23 cellular contexts compared by ENCODE assay signal in the genomic region with DNA sequence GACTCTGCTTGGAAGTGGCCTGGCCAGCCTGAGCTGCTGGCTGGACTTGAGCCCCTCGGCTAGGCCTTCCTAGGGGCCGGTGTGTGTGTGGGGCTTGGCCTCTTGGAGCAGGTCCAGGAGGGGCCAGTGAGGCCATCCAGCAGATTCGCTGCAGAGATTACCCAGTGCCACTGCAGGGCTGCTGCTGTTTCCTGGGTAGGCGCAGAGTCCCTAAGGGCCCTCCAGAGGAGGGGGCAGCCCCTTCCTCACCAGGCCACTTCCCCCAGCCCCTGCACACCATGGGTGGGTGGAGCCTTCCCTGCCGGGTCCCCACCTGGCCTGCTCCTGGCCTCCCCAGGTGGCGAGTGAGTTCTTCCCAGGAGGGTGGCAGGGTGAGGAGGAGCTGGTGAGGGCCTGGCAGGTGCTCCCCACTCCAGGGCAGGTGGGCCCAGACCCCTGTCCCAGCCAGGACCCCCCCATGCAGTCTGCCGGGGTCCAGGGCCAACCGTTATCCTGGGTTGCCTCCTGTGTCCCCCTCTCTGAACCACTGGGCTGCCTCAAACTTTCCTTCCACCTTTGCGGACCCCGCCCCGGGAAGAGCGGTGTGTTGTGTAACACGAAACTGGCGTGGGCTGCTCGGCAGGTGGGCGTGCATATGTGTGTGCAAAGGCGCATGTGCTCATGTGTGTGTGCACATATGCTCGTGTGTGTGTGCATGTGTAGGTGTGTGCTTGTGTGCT. TPM values are rescaled to one million over a fixed set of nuclear protein-coding genes. Genes with fewer than 3 reads are reported as not detected.
A peak's percentile ranks its signal among the peaks of the same experiment; 100 is the strongest.
DNase-seq lines count a peak whose midpoint lies in the region; ATAC-seq and TF ChIP-seq lines count a peak whose summit lies in the region.
"Had no signal": no experiment of that assay in that cellular context is flagged by ENCODE, and none has a peak within 500 bp of the region (broad histone marks: within the 10 kb centered on the region; RNA-seq: fewer than 3 reads in every experiment).

No MANE protein-coding gene starts in this region.

- H3K27ac ChIP-seq in WERI-Rb-1: no peak overlapping the region
- H3K27ac ChIP-seq: breast epithelium, C4-2B, gastroesophageal sphincter, GM23248, vagina had no signal

- peak; percentile 3 for DNase-seq in activated CD4-positive, alpha-beta T cell treated with anti-CD3 and anti-CD28 coated beads for 36 hours
- DNase-seq in activated CD4-positive, alpha-beta T cell treated with anti-CD3 and anti-CD28 coated beads, Interleukin-2, amount 10 ng/mL, durations not matched to agents 24 days and 14 days: no peak
- DNase-seq in WERI-Rb-1 (peak; percentile 8), left lobe of liver (ENCODE audit: low spot score) (peak; percentile 45), sciatic nerve (ENCODE audit: low spot score) (peak; percentile 36), C1 segment of cervical spinal cord (lab: John Stamatoyannopoulos, UW) (no peak)
- no peak for DNase-seq in activated naive CD8-positive, alpha-beta T cell treated with anti-CD3 and anti-CD28 coated beads for 36 hours
- DNase-seq: activated CD8-positive, alpha-beta T cell treated with anti-CD3 and anti-CD28 coated beads for 36 hours; activated T-cell treated with anti-CD3 and anti-CD28 coated beads, Interleukin-2, amount 50 U/mL, for 48 hours; GDM1; GM23248; NCI-H1436; NCI-H2171 treated with DMSO at 0.1 percent for 48 hours; SHP77 treated with DMSO at 0.1 percent for 48 hours; stimulated activated CD4-positive, alpha-beta T cell treated with anti-CD3 and anti-CD28 coated beads, Interleukin-4, amount 100 ng/mL, for 24 hours had no signal

- POLR2A ChIA-PET in activated CD4-positive, alpha-beta T cell treated with anti-CD3 and anti-CD28 coated beads for 36 hours (lab: Charles Lee): no interaction called here

- H3K4me3 ChIP-seq in WERI-Rb-1 (ENCODE audit: low read depth, low read length): no peak overlapping the region
- H3K4me3 ChIP-seq: breast epithelium, gastroesophageal sphincter, GM23248, vagina had no signal

- no peak for TF ChIP-seq CTCF in WERI-Rb-1 (IDR thresholded peaks at IDR 0.05; ENCODE audit: low read depth, low read length)

- H3K27ac Mint-ChIP-seq in activated CD4-positive, alpha-beta T cell treated with anti-CD3 and anti-CD28 coated beads for 36 hours: no peak overlapping the region
- H3K27ac Mint-ChIP-seq in activated CD4-positive, alpha-beta T cell treated with anti-CD3 and anti-CD28 coated beads, Interleukin-2, amount 10 ng/mL, durations not matched to agents 24 days and 14 days: no peak overlapping the region
- no peak overlapping the region for H3K27ac Mint-ChIP-seq in activated naive CD8-positive, alpha-beta T cell treated with anti-CD3 and anti-CD28 coated beads for 36 hours
- H3K27ac Mint-ChIP-seq: activated CD8-positive, alpha-beta T cell treated with anti-CD3 and anti-CD28 coated beads for 36 hours had no signal

- H3K36me3 ChIP-seq in WERI-Rb-1: no peaks in the 10 kb centered on the region
- H3K36me3 ChIP-seq: breast epithelium, gastroesophageal sphincter, vagina had no signal

- peaks cover 5% of the 10 kb centered on the region for H3K27me3 Mint-ChIP-seq in activated CD4-positive, alpha-beta T cell treated with anti-CD3 and anti-CD28 coated beads for 36 hours
- peaks cover 4% of the 10 kb centered on the region for H3K27me3 Mint-ChIP-seq in activated CD4-positive, alpha-beta T cell treated with anti-CD3 and anti-CD28 coated beads, Interleukin-2, amount 10 ng/mL, durations not matched to agents 24 days and 14 days
- peaks cover 12% of the 10 kb centered on the region for H3K27me3 Mint-ChIP-seq in activated naive CD8-positive, alpha-beta T cell treated with anti-CD3 and anti-CD28 coated beads for 36 hours

- no peak overlapping the region for H3K4me3 Mint-ChIP-seq in activated CD4-positive, alpha-beta T cell treated with anti-CD3 and anti-CD28 coated beads for 36 hours
- H3K4me3 Mint-ChIP-seq in activated CD4-positive, alpha-beta T cell treated with anti-CD3 and anti-CD28 coated beads, Interleukin-2, amount 10 ng/mL, durations not matched to agents 24 days and 14 days: no peak overlapping the region
- no peak overlapping the region for H3K4me3 Mint-ChIP-seq in activated naive CD8-positive, alpha-beta T cell treated with anti-CD3 and anti-CD28 coated beads for 36 hours
- H3K4me3 Mint-ChIP-seq: activated CD8-positive, alpha-beta T cell treated with anti-CD3 and anti-CD28 coated beads for 36 hours had no signal

- intact Hi-C loops in activated CD4-positive, alpha-beta T cell treated with anti-CD3 and anti-CD28 coated beads for 36 hours (cut with DNase I, micrococcal nuclease): no loop called here
- intact Hi-C loops in activated CD4-positive, alpha-beta T cell treated with anti-CD3 and anti-CD28 coated beads, Interleukin-2, amount 10 ng/mL, durations not matched to agents 24 days and 14 days (cut with micrococcal nuclease): no loop called here
- intact Hi-C loops in sciatic nerve (cut with DNase I): no loop called here

- no peaks in the 10 kb centered on the region for H3K9me3 Mint-ChIP-seq in activated CD4-positive, alpha-beta T cell treated with anti-CD3 and anti-CD28 coated beads for 36 hours (ENCODE audit: low read depth)
- H3K9me3 Mint-ChIP-seq in activated CD4-positive, alpha-beta T cell treated with anti-CD3 and anti-CD28 coated beads, Interleukin-2, amount 10 ng/mL, durations not matched to agents 24 days and 14 days: no peaks in the 10 kb centered on the region
- H3K9me3 Mint-ChIP-seq in activated naive CD8-positive, alpha-beta T cell treated with anti-CD3 and anti-CD28 coated beads for 36 hours: no peaks in the 10 kb centered on the region
- H3K9me3 Mint-ChIP-seq: activated CD8-positive, alpha-beta T cell treated with anti-CD3 and anti-CD28 coated beads for 36 hours had no signal

- H3K9me3 ChIP-seq in WERI-Rb-1 (ENCODE audit: severe bottlenecking): no peaks in the 10 kb centered on the region
- H3K9me3 ChIP-seq: breast epithelium, gastroesophageal sphincter, vagina had no signal

- no peak for ATAC-seq in activated CD4-positive, alpha-beta T cell treated with anti-CD3 and anti-CD28 coated beads for 36 hours
- no peak for ATAC-seq in left lobe of liver
- no peak for ATAC-seq in sciatic nerve
- ATAC-seq in HG03196 (IDR thresholded peaks at IDR 0.05; ENCODE audit: unreplicated experiment): no peak
- ATAC-seq: activated CD8-positive, alpha-beta T cell treated with anti-CD3 and anti-CD28 coated beads for 36 hours; gastroesophageal sphincter had no signal

- H3K4me1 Mint-ChIP-seq in activated CD4-positive, alpha-beta T cell treated with anti-CD3 and anti-CD28 coated beads for 36 hours: no peaks in the 10 kb centered on the region
- H3K4me1 Mint-ChIP-seq in activated CD4-positive, alpha-beta T cell treated with anti-CD3 and anti-CD28 coated beads, Interleukin-2, amount 10 ng/mL, durations not matched to agents 24 days and 14 days: no peaks in the 10 kb centered on the region
- no peaks in the 10 kb centered on the region for H3K4me1 Mint-ChIP-seq in activated naive CD8-positive, alpha-beta T cell treated with anti-CD3 and anti-CD28 coated beads for 36 hours

- no peaks in the 10 kb centered on the region for H3K27me3 ChIP-seq in WERI-Rb-1 (ENCODE audit: insufficient read depth, low read depth, severe bottlenecking)
- H3K27me3 ChIP-seq: vagina had no signal

- CTCF ChIA-PET in activated CD4-positive, alpha-beta T cell treated with anti-CD3 and anti-CD28 coated beads for 36 hours (lab: Charles Lee): interaction anchor here (0.7 kb wide), 1 partner anchor 709 kb away, joined by 4 read pairs; no protein-coding TSS in a partner anchor

- H3K36me3 Mint-ChIP-seq in activated CD4-positive, alpha-beta T cell treated with anti-CD3 and anti-CD28 coated beads for 36 hours (ENCODE audit: low read depth): no peaks in the 10 kb centered on the region
- H3K36me3 Mint-ChIP-seq in activated CD4-positive, alpha-beta T cell treated with anti-CD3 and anti-CD28 coated beads, Interleukin-2, amount 10 ng/mL, durations not matched to agents 24 days and 14 days (ENCODE audit: low read depth): no peaks in the 10 kb centered on the region
- H3K36me3 Mint-ChIP-seq in activated naive CD8-positive, alpha-beta T cell treated with anti-CD3 and anti-CD28 coated beads for 36 hours: no peaks in the 10 kb centered on the region

RNA-seq across cellular contexts. Expression of gene ASPG, which starts 25.1 kb away (rescaled TPM):
- not detected for total RNA-seq in activated CD4-positive, alpha-beta T cell treated with anti-CD3 and anti-CD28 coated beads for 36 hours
- not detected in 2 replicates for total RNA-seq in activated CD4-positive, alpha-beta T cell treated with anti-CD3 and anti-CD28 coated beads, Interleukin-2, amount 10 ng/mL, durations not matched to agents 24 days and 14 days
- 282 TPM for total RNA-seq in left lobe of liver
- total RNA-seq in sciatic nerve: 4.6 TPM
- total RNA-seq in activated naive CD8-positive, alpha-beta T cell treated with anti-CD3 and anti-CD28 coated beads for 36 hours: not detected
- total RNA-seq: activated CD8-positive, alpha-beta T cell treated with anti-CD3 and anti-CD28 coated beads for 36 hours; dermis microvascular lymphatic vessel endothelial cell; epithelial cell of proximal tubule; GM23248; M059J had no signal

RNA-seq across cellular contexts. Expression of gene KIF26A, which starts 27.7 kb away (rescaled TPM):
- under 1 TPM; 0.21 to 0.28 TPM for total RNA-seq in activated CD4-positive, alpha-beta T cell treated with anti-CD3 and anti-CD28 coated beads for 36 hours
- total RNA-seq in activated CD4-positive, alpha-beta T cell treated with anti-CD3 and anti-CD28 coated beads, Interleukin-2, amount 10 ng/mL, durations not matched to agents 24 days and 14 days: 0.24 and 0.26 TPM in 2 replicates
- 1.3 TPM for total RNA-seq in left lobe of liver
- total RNA-seq in sciatic nerve: 10.4 TPM
- under 1 TPM; 0.89 to 0.94 TPM for total RNA-seq in activated naive CD8-positive, alpha-beta T cell treated with anti-CD3 and anti-CD28 coated beads for 36 hours
- total RNA-seq: GM23248, M059J had no signal

Comparison
In these comparisons a context has a peak if more than half of its experiments do, and no peak if none do; other contexts are left out.
1. DNase-seq: peak in activated CD4-positive, alpha-beta T cell treated with anti-CD3 and anti-CD28 coated beads for 36 hours (single experiment), WERI-Rb-1 (single experiment), left lobe of liver (single experiment) and sciatic nerve (single experiment); none in activated CD4-positive, alpha-beta T cell treated with anti-CD3 and anti-CD28 coated beads, Interleukin-2, amount 10 ng/mL, durations not matched to agents 24 days and 14 days (single experiment), C1 segment of cervical spinal cord (0 of 14) and activated naive CD8-positive, alpha-beta T cell treated with anti-CD3 and anti-CD28 coated beads for 36 hours (single experiment).
2. RNA of gene ASPG, which starts 25.1 kb away (total RNA-seq): 282 TPM in left lobe of liver (single experiment); 4.6 TPM in sciatic nerve (single experiment), not detected in activated CD4-positive, alpha-beta T cell treated with anti-CD3 and anti-CD28 coated beads for 36 hours, not detected in activated CD4-positive, alpha-beta T cell treated with anti-CD3 and anti-CD28 coated beads, Interleukin-2, amount 10 ng/mL, durations not matched to agents 24 days and 14 days and not detected in activated naive CD8-positive, alpha-beta T cell treated with anti-CD3 and anti-CD28 coated beads for 36 hours; every median in the first group is over 10 times any median in the second.